Comparison of ENCODE assay signal across 4 cellular contexts in genomic region chr9:96386157-96386556, GRCh38.
TF ChIP-seq lines count a peak whose summit lies in the region.

No MANE protein-coding gene starts in this region.

TF ChIP-seq in SK-N-SH, 30 proteins besides CTCF, POLR2A, EP300 and RAD21 (continues in another document):
- no peak for TF ChIP-seq USF2 (IDR thresholded peaks at IDR 0.05; ENCODE audit: borderline replicate concordance, low read depth, low read length)
- no peak for TF ChIP-seq ZBTB33 (IDR thresholded peaks at IDR 0.05; ENCODE audit: borderline replicate concordance, low read depth)
- no peak for TF ChIP-seq IRF3 (IDR thresholded peaks at IDR 0.05; ENCODE audit: low read depth, low read length)

TF ChIP-seq in SK-N-SH treated with all-trans-retinoic acid at 6 μM for 48 hours, 23 proteins besides CTCF, POLR2A, EP300 and RAD21:
- no peak for TF ChIP-seq TCF4 (CRISPR knock-in tag; IDR thresholded peaks at IDR 0.05; ENCODE audit: borderline replicate concordance)
- TF ChIP-seq ISL1 (CRISPR knock-in tag; IDR thresholded peaks at IDR 0.05) = no peak
- no peak for TF ChIP-seq ZFP3 (CRISPR knock-in tag; IDR thresholded peaks at IDR 0.05)
- TF ChIP-seq PATZ1 (CRISPR knock-in tag; IDR thresholded peaks at IDR 0.05; ENCODE audit: borderline replicate concordance) = no peak
- no peak for TF ChIP-seq ZNF8 (CRISPR knock-in tag; IDR thresholded peaks at IDR 0.05)

TF ChIP-seq in K562, 482 proteins besides CTCF, POLR2A, EP300 and RAD21:
- TF ChIP-seq LARP7 (IDR thresholded peaks at IDR 0.05) (no peak), POU5F1 (IDR thresholded peaks at IDR 0.05; ENCODE audit: borderline replicate concordance, low read depth, low read length, partially characterized antibody) (no peak), BRF2 (IDR thresholded peaks at IDR 0.05; ENCODE audit: borderline replicate concordance, insufficient read depth, insufficient read length) (no peak), PURB (CRISPR knock-in tag; IDR thresholded peaks at IDR 0.05; ENCODE audit: low read depth) (no peak), NBN (IDR thresholded peaks at IDR 0.05; ENCODE audit: low read depth) (no peak), NFRKB (IDR thresholded peaks at IDR 0.05; ENCODE audit: low read depth) (no peak), CREB1 (IDR thresholded peaks at IDR 0.05) (no peak), CREB1 (CRISPR knock-in tag; IDR thresholded peaks at IDR 0.05) (no peak), TEAD1 (CRISPR knock-in tag; IDR thresholded peaks at IDR 0.05) (no peak), ZNF311 (CRISPR knock-in tag; IDR thresholded peaks at IDR 0.05) (no peak), DACH1 (IDR thresholded peaks at IDR 0.05; ENCODE audit: partially characterized antibody) (no peak), MTA1 (IDR thresholded peaks at IDR 0.05; ENCODE audit: borderline replicate concordance) (no peak), ATF7 (IDR thresholded peaks at IDR 0.05) (no peak), FOXK1 (CRISPR knock-in tag; IDR thresholded peaks at IDR 0.05; ENCODE audit: borderline replicate concordance) (no peak), ZBTB12 (CRISPR knock-in tag; IDR thresholded peaks at IDR 0.05) (no peak), STAT6 (CRISPR knock-in tag; IDR thresholded peaks at IDR 0.05) (no peak), ARID1B (IDR thresholded peaks at IDR 0.05) (no peak)

TF ChIP-seq in liver, 16 proteins besides CTCF, POLR2A, EP300 and RAD21:
- TF ChIP-seq HNF4A (conservative IDR thresholded peaks at IDR 0.05) (peak; percentile 79 to 81), YY1 (IDR thresholded peaks at IDR 0.05) (no peak), MAX (IDR thresholded peaks at IDR 0.05) (no peak), JUND (IDR thresholded peaks at IDR 0.05) (no peak), GABPA (IDR thresholded peaks at IDR 0.05 in 1 of 2, conservative IDR thresholded peaks at IDR 0.05 in 1 of 2) (no peak), EGR1 (IDR thresholded peaks at IDR 0.05; ENCODE audit: low read depth in 2 of 2) (no peak), RXRA (IDR thresholded peaks at IDR 0.05) (peak; percentile 23 to 37), REST (IDR thresholded peaks at IDR 0.05) (no peak), ZBTB33 (IDR thresholded peaks at IDR 0.05) (no peak), SP1 (IDR thresholded peaks at IDR 0.05) (peak; percentile 32), NR2F2 (IDR thresholded peaks at IDR 0.05) (no peak), FOXA1 (IDR thresholded peaks at IDR 0.05) (no peak), FOXA2 (IDR thresholded peaks at IDR 0.05) (no peak), TAF1 (conservative IDR thresholded peaks at IDR 0.05) (no peak), ATF3 (IDR thresholded peaks at IDR 0.05) (no peak), HNF4G (IDR thresholded peaks at IDR 0.05) (peak; percentile 33)
